8 cellular contexts compared by ENCODE assay signal in genomic region chr1:26275580-26276431, GRCh38. TPM values are rescaled to one million over a fixed set of nuclear protein-coding genes. Genes with fewer than 3 reads are reported as not detected.
DNase-seq lines count a peak whose midpoint lies in the region; ATAC-seq and TF ChIP-seq lines count a peak whose summit lies in the region.

No MANE protein-coding gene starts in this region.

- H3K36me3 Mint-ChIP-seq in activated CD4-positive, alpha-beta T cell treated with anti-CD3 and anti-CD28 coated beads, Interleukin-2, amount 10 ng/mL, durations not matched to agents 7 days and 5 days (ENCODE audit: low read depth) = peaks cover 62% of the 10 kb centered on the region

- H3K27ac Mint-ChIP-seq in activated CD4-positive, alpha-beta T cell treated with anti-CD3 and anti-CD28 coated beads, Interleukin-2, amount 10 ng/mL, durations not matched to agents 7 days and 5 days = peak overlapping the region; percentile 86

- no peak for TF ChIP-seq POLR2A in lower leg skin (IDR thresholded peaks at IDR 0.05)

- 0 to 4% methylated on average over 3 of the region's 3 CpGs for WGBS in lower leg skin, 2 donors

- H3K4me3 ChIP-seq in BE2C (ENCODE audit: low read depth, low read length) = no peak overlapping the region
- no peak overlapping the region for H3K4me3 ChIP-seq in lower leg skin (ENCODE audit: low read depth, poor library complexity, severe bottlenecking)

- POLR2A ChIA-PET in activated CD4-positive, alpha-beta T cell treated with anti-CD3 and anti-CD28 coated beads, Interleukin-2, amount 10 ng/mL, durations not matched to agents 7 days and 5 days (lab: Charles Lee) = interaction anchor here (0.6 kb wide), 1 partner anchor 1002 kb away, joined by 3 read pairs; no protein-coding TSS in a partner anchor

- CTCF ChIA-PET in activated CD4-positive, alpha-beta T cell treated with anti-CD3 and anti-CD28 coated beads, Interleukin-2, amount 10 ng/mL, durations not matched to agents 7 days and 5 days (lab: Charles Lee) = interaction anchor here (0.6 to 21.4 kb wide), 27 partner anchors 9 to 415 kb away, joined by 3 to 442 read pairs (median 4); partner anchors contain the start of genes CD52, CEP85 and ZNF593

- no peaks in the 10 kb centered on the region for H3K9me3 ChIP-seq in BE2C

- H3K4me3 Mint-ChIP-seq in activated CD4-positive, alpha-beta T cell treated with anti-CD3 and anti-CD28 coated beads, Interleukin-2, amount 10 ng/mL, durations not matched to agents 7 days and 5 days = no peak overlapping the region

- no peak for ATAC-seq in HG02840 (IDR thresholded peaks at IDR 0.05; ENCODE audit: low FRiP score, unreplicated experiment)

- intact Hi-C loops in lower leg skin (cut with DNase I; ENCODE audit: low total_unique reads) = loop anchor here (2.0 to 5.0 kb wide), 2 partner anchors 47 to 1029 kb away; partner anchors contain the start of gene RSRP1

- no peaks in the 10 kb centered on the region for H3K27me3 ChIP-seq in BE2C

- H3K4me1 Mint-ChIP-seq in activated CD4-positive, alpha-beta T cell treated with anti-CD3 and anti-CD28 coated beads, Interleukin-2, amount 10 ng/mL, durations not matched to agents 7 days and 5 days = peaks cover 57% of the 10 kb centered on the region

- no peaks in the 10 kb centered on the region for H3K9me3 Mint-ChIP-seq in activated CD4-positive, alpha-beta T cell treated with anti-CD3 and anti-CD28 coated beads, Interleukin-2, amount 10 ng/mL, durations not matched to agents 7 days and 5 days

- peaks cover 15% of the 10 kb centered on the region for H3K36me3 ChIP-seq in BE2C

- no peaks in the 10 kb centered on the region for H3K27me3 Mint-ChIP-seq in activated CD4-positive, alpha-beta T cell treated with anti-CD3 and anti-CD28 coated beads, Interleukin-2, amount 10 ng/mL, durations not matched to agents 7 days and 5 days

- peaks cover 11% of the 10 kb centered on the region for H3K4me1 ChIP-seq in BE2C

- TF ChIP-seq CTCF in BE2C (IDR thresholded peaks at IDR 0.05; ENCODE audit: low read depth, low read length) (peak; percentile 68), lower leg skin (IDR thresholded peaks at IDR 0.05) (peak in 1 of 3 donors; percentile 44)

- DNase-seq in BE2C = peak; percentile 68
- peak; percentile 69 for DNase-seq in GOT3 (lab: John Stamatoyannopoulos, UW)
- peak; percentile 77 for DNase-seq in NCI-H460 (ENCODE audit: extremely low read depth, low read depth)
- DNase-seq in activated CD4-positive, alpha-beta T cell treated with anti-CD3 and anti-CD28 coated beads, Interleukin-2, amount 10 ng/mL, durations not matched to agents 7 days and 5 days = peak; percentile 86
- peak; percentile 60 to 89 for DNase-seq in dermis microvascular lymphatic vessel endothelial cell (ENCODE audit: low read depth in 2 of 2)
- DNase-seq in lower leg skin (ENCODE audit: low spot score in 2 of 2) = peak; percentile 90 to 96
- peak; percentile 84 to 86 for DNase-seq in stimulated activated CD4-positive, alpha-beta T cell treated with anti-CD3 and anti-CD28 coated beads, Interleukin-2, amount 100 ng/mL, for 48 hours

RNA-seq across cellular contexts. Expression of gene SH3BGRL3, which starts 4.1 kb away (rescaled TPM):
- polyA plus RNA-seq in BE2C (2012; ENCODE audit: insufficient read depth, insufficient read length, low read depth) = 170 TPM
- total RNA-seq in NCI-H460 (2014; rRNA removed; shearing (Covaris generic)) = 36.5 and 42.7 TPM in 2 replicates
- 7.6 and 14.2 TPM in 2 replicates for polyA plus RNA-seq in NCI-H460 (2014; cell fraction: nucleus; rRNA removed)
- 100 to 1,000 TPM; 606 to 707 TPM for total RNA-seq in activated CD4-positive, alpha-beta T cell treated with anti-CD3 and anti-CD28 coated beads, Interleukin-2, amount 10 ng/mL, durations not matched to agents 7 days and 5 days
- total RNA-seq in dermis microvascular lymphatic vessel endothelial cell (17.5 and 25.9 TPM in 2 replicates), lower leg skin (10 to 100 TPM; 74.8 to 97.1 (median 78.3) TPM)

RNA-seq across cellular contexts. Expression of gene UBXN11, which starts 30.6 kb away (rescaled TPM):
- polyA plus RNA-seq in BE2C (2012; ENCODE audit: insufficient read depth, insufficient read length, low read depth) = 8.4 TPM
- 3.9 and 4.2 TPM in 2 replicates for total RNA-seq in NCI-H460 (2014; rRNA removed; shearing (Covaris generic))
- 33.3 and 34.1 TPM in 2 replicates for polyA plus RNA-seq in NCI-H460 (2014; cell fraction: nucleus; rRNA removed)
- 10 to 100 TPM; 48.6 to 51.3 TPM for total RNA-seq in activated CD4-positive, alpha-beta T cell treated with anti-CD3 and anti-CD28 coated beads, Interleukin-2, amount 10 ng/mL, durations not matched to agents 7 days and 5 days
- total RNA-seq in dermis microvascular lymphatic vessel endothelial cell (1.7 and 2.7 TPM in 2 replicates), lower leg skin (1 to 10 TPM; 5.1 to 9.6 (median 5.8) TPM)

RNA-seq across cellular contexts. Expression of gene CEP85, which starts 41.8 kb away (rescaled TPM):
- 9.7 TPM for polyA plus RNA-seq in BE2C (2012; ENCODE audit: insufficient read depth, insufficient read length, low read depth)
- 32.3 and 36.8 TPM in 2 replicates for total RNA-seq in NCI-H460 (2014; rRNA removed; shearing (Covaris generic))
- 86.5 and 90.6 TPM in 2 replicates for polyA plus RNA-seq in NCI-H460 (2014; cell fraction: nucleus; rRNA removed)
- total RNA-seq in activated CD4-positive, alpha-beta T cell treated with anti-CD3 and anti-CD28 coated beads, Interleukin-2, amount 10 ng/mL, durations not matched to agents 7 days and 5 days = 10 to 100 TPM; 46.9 to 49.0 TPM
- 5.3 and 6.7 TPM in 2 replicates for total RNA-seq in dermis microvascular lymphatic vessel endothelial cell
- 10 to 100 TPM; 13.0 to 17.2 (median 14.1) TPM for total RNA-seq in lower leg skin

RNA-seq across cellular contexts. Expression of gene CD52, which starts 42.0 kb away (rescaled TPM):
- not detected for polyA plus RNA-seq in BE2C (2012; ENCODE audit: insufficient read depth, insufficient read length, low read depth)
- total RNA-seq in NCI-H460 (2014; rRNA removed; shearing (Covaris generic)) = not detected in 2 replicates
- not detected in 2 replicates for polyA plus RNA-seq in NCI-H460 (2014; cell fraction: nucleus; rRNA removed)
- total RNA-seq in activated CD4-positive, alpha-beta T cell treated with anti-CD3 and anti-CD28 coated beads, Interleukin-2, amount 10 ng/mL, durations not matched to agents 7 days and 5 days = 1,000 to 10,000 TPM; 1,663 to 1,924 TPM
- total RNA-seq in dermis microvascular lymphatic vessel endothelial cell (not detected in 2 replicates), lower leg skin (1 to 10 TPM in 3 of 4 donors, not detected in 1; 2.0 to 6.1 (median 3.5) TPM)

Comparison
In these comparisons a context has a peak if more than half of its experiments do, and no peak if none do; other contexts are left out.
1. RNA of gene SH3BGRL3, which starts 4.1 kb away (total RNA-seq): 606 to 707 TPM in activated CD4-positive, alpha-beta T cell treated with anti-CD3 and anti-CD28 coated beads, Interleukin-2, amount 10 ng/mL, durations not matched to agents 7 days and 5 days; 74.8 to 97.1 TPM in lower leg skin, 36.5 to 42.7 TPM in NCI-H460 and 17.5 to 25.9 TPM in dermis microvascular lymphatic vessel endothelial cell; every median in the first group is over 4 times any median in the second.
2. Peak in every context shown above with its lines, with median percentiles within 50 percentile points of each other: DNase-seq.